10 cellular contexts compared by ENCODE assay signal in genomic region chr20:31606678-31606927, GRCh38. TPM values are rescaled to one million over a fixed set of nuclear protein-coding genes. Genes with fewer than 3 reads are reported as not detected.
DNase-seq lines count a peak whose midpoint lies in the region; ATAC-seq and TF ChIP-seq lines count a peak whose summit lies in the region.
"Had no signal": no experiment of that assay in that cellular context is flagged by ENCODE, and none has a peak within 500 bp of the region (broad histone marks: within the 10 kb centered on the region; RNA-seq: fewer than 3 reads in every experiment).

No MANE protein-coding gene starts in this region.

- no peak overlapping the region for H3K27ac Mint-ChIP-seq in CD8-positive, alpha-beta memory T cell

- H3K18ac ChIP-seq in trophoblast cell (ENCODE audit: low read length) = peak overlapping the region; percentile 94

- peak overlapping the region; percentile 97 for H3K4ac ChIP-seq in trophoblast cell (ENCODE audit: low read depth, low read length)

- H2AK5ac ChIP-seq in trophoblast cell (ENCODE audit: low read length) = no peak overlapping the region

- CTCF ChIA-PET in CD8-positive, alpha-beta memory T cell (lab: Charles Lee) = interaction anchor here (23.1 kb wide), 1 partner anchor 41 kb away, joined by 887 read pairs; no protein-coding TSS in a partner anchor

- H2BK12ac ChIP-seq in trophoblast cell (ENCODE audit: low read length) = no peak overlapping the region

- H3K14ac ChIP-seq in trophoblast cell (ENCODE audit: low read length) = peak overlapping the region; percentile 94

- peaks cover 80% of the 10 kb centered on the region for H3K79me1 ChIP-seq in trophoblast cell (ENCODE audit: low read length)

- H3K27me3 Mint-ChIP-seq in CD8-positive, alpha-beta memory T cell = peaks cover 25 to 50% of the 10 kb centered on the region in 2 donors

- H3K4me3 ChIP-seq in CD8-positive, alpha-beta memory T cell (ENCODE audit: low read length) = peak overlapping the region; percentile 82
- H3K4me3 ChIP-seq in SK-N-MC (peak overlapping the region; percentile 100), fibroblast of mammary gland (ENCODE audit: control insufficient read depth, low read depth, low read length) (peak overlapping the region; percentile 92), trophoblast cell (ENCODE audit: low read depth, low read length) (peak overlapping the region; percentile 91)

- H3K27me3 ChIP-seq in CD8-positive, alpha-beta memory T cell (ENCODE audit: insufficient read depth, low read length, poor library complexity, severe bottlenecking) = peaks cover 20% of the 10 kb centered on the region
- H3K27me3 ChIP-seq in trophoblast cell (ENCODE audit: insufficient read depth, low read length) = no peaks in the 10 kb centered on the region

- peak overlapping the region; percentile 75 for H3K4me2 ChIP-seq in trophoblast cell (ENCODE audit: low read length)

- WGBS in trophoblast cell (ENCODE audit: extremely low coverage, insufficient coverage, insufficient read length) = no CpG with 5 or more reads among the region's 1 CpG

- peaks cover 35% of the 10 kb centered on the region for H3K79me2 ChIP-seq in trophoblast cell (ENCODE audit: control insufficient read depth, insufficient read depth, low read length, poor library complexity)

- peak overlapping the region; percentile 96 for H4K91ac ChIP-seq in trophoblast cell (ENCODE audit: low read depth, low read length)

- H3K9me3 ChIP-seq in CD8-positive, alpha-beta memory T cell (ENCODE audit: low read length) = no peaks in the 10 kb centered on the region
- H3K9me3 ChIP-seq in SK-N-MC (ENCODE audit: low read depth, low read length) (no peaks in the 10 kb centered on the region), trophoblast cell (ENCODE audit: insufficient read depth, low read depth, low read length) (no peaks in the 10 kb centered on the region)

- H3K4me1 Mint-ChIP-seq in CD8-positive, alpha-beta memory T cell = peaks cover 26 to 37% (median 28%) of the 10 kb centered on the region in 3 donors

- peak overlapping the region; percentile 73 for H3K27ac ChIP-seq in CD8-positive, alpha-beta memory T cell (ENCODE audit: low read depth, low read length)
- H3K27ac ChIP-seq in SK-N-MC (peak overlapping the region; percentile 65), trophoblast cell (ENCODE audit: low read depth, low read length) (peak overlapping the region; percentile 99)

- no peak for DNase-seq in CD8-positive, alpha-beta memory T cell
- DNase-seq in SK-N-MC (ENCODE audit: low read depth, low spot score) (no peak), fibroblast of mammary gland (ENCODE audit: low read depth) (no peak), trophoblast cell (peak; percentile 55 to 64), activated gamma-delta T cell (lab: John Stamatoyannopoulos, UW) (no peak)
- no peak for DNase-seq in effector CD8-positive, alpha-beta T cell (lab: John Stamatoyannopoulos, UW)
- no peak for DNase-seq in stimulated activated naive CD4-positive, alpha-beta T cell treated with Interleukin-2 at 50 U/mL for 16 hours (lab: John Stamatoyannopoulos, UW)
- DNase-seq: activated T-cell treated with anti-CD3 and anti-CD28 coated beads for 4 hours had no signal

- H3K9me3 Mint-ChIP-seq in CD8-positive, alpha-beta memory T cell = no peaks in the 10 kb centered on the region

- peak overlapping the region; percentile 85 to 98 (median 90) for H3K4me3 Mint-ChIP-seq in CD8-positive, alpha-beta memory T cell

- ATAC-seq in GM18873 (IDR thresholded peaks at IDR 0.05; ENCODE audit: low FRiP score, unreplicated experiment) = no peak

- TF ChIP-seq CTCF in fibroblast of mammary gland (conservative IDR thresholded peaks at IDR 0.05; ENCODE audit: control insufficient read depth, insufficient read depth, low read depth, low read length) = no peak

- peak overlapping the region; percentile 98 for H4K8ac ChIP-seq in trophoblast cell (ENCODE audit: low read depth, low read length)

- H2AFZ ChIP-seq in trophoblast cell (ENCODE audit: insufficient read depth, low read length, poor library complexity) = no peak overlapping the region

- H3K36me3 Mint-ChIP-seq in CD8-positive, alpha-beta memory T cell = peaks cover 0 to 3% (median 0%) of the 10 kb centered on the region in 3 donors

- H3K9ac ChIP-seq in SK-N-MC (ENCODE audit: insufficient read length) = peak overlapping the region; percentile 96
- peak overlapping the region; percentile 93 for H3K9ac ChIP-seq in trophoblast cell (ENCODE audit: low read length)

- POLR2A ChIA-PET in CD8-positive, alpha-beta memory T cell (lab: Charles Lee) = interaction anchor here (1.0 kb wide), 1 partner anchor 34 kb away, joined by 4 read pairs; no protein-coding TSS in a partner anchor

- peak overlapping the region; percentile 98 for H2BK5ac ChIP-seq in trophoblast cell (ENCODE audit: low read depth, low read length, poor library complexity)

- no peak overlapping the region for H3K23ac ChIP-seq in trophoblast cell (ENCODE audit: low read length)

- H3K4me1 ChIP-seq in CD8-positive, alpha-beta memory T cell (ENCODE audit: insufficient read depth, low read length) = peaks cover 16% of the 10 kb centered on the region
- peaks cover 22 to 37% of the 10 kb centered on the region in 2 experiments for H3K4me1 ChIP-seq in trophoblast cell (ENCODE audit: control insufficient read depth in 1 of 2, insufficient read depth in 2 of 2, low read length in 2 of 2)

- H2BK120ac ChIP-seq in trophoblast cell (ENCODE audit: insufficient read depth, low read length, poor library complexity) = peak overlapping the region; percentile 96

- H3K36me3 ChIP-seq in CD8-positive, alpha-beta memory T cell (ENCODE audit: insufficient read depth, low read length) = no peaks in the 10 kb centered on the region
- H3K36me3 ChIP-seq in SK-N-MC (ENCODE audit: insufficient read depth, low read length) (peaks cover 7% of the 10 kb centered on the region), trophoblast cell (ENCODE audit: control insufficient read depth in 1 of 2, insufficient read depth in 2 of 2, low read length in 2 of 2) (peaks cover 16 to 18% of the 10 kb centered on the region in 2 experiments)

- H4K12ac ChIP-seq in trophoblast cell (ENCODE audit: low read depth, low read length) = peak overlapping the region; percentile 55

RNA-seq across cellular contexts. Expression of gene ID1, which starts 1.5 kb away (rescaled TPM):
- total RNA-seq in CD8-positive, alpha-beta memory T cell = under 1 TPM; 0.55 to 0.72 TPM
- 2.2 TPM for polyA plus RNA-seq in CD8-positive, alpha-beta memory T cell
- polyA plus RNA-seq in trophoblast cell (2013) = 992 and 1,052 TPM in 2 replicates

RNA-seq across cellular contexts. Expression of gene COX4I2, which starts 31.1 kb away (rescaled TPM):
- not detected for total RNA-seq in CD8-positive, alpha-beta memory T cell
- not detected for polyA plus RNA-seq in CD8-positive, alpha-beta memory T cell
- polyA plus RNA-seq in trophoblast cell (2013) = 1.7 TPM in 2 replicates
- total RNA-seq: LHCN-M2 had no signal

Comparison
In these comparisons a context has a peak if more than half of its experiments do, and no peak if none do; other contexts are left out.
1. DNase-seq: peak in trophoblast cell (2 of 2); none in CD8-positive, alpha-beta memory T cell (0 of 5), SK-N-MC (single experiment), fibroblast of mammary gland (single experiment), effector CD8-positive, alpha-beta T cell (single experiment), stimulated activated naive CD4-positive, alpha-beta T cell treated with Interleukin-2 at 50 U/mL for 16 hours (single experiment) and activated gamma-delta T cell (single experiment).
2. Peak in every context shown above with its lines, with median percentiles within 50 percentile points of each other: H3K27ac ChIP-seq and H3K4me3 ChIP-seq.